In the genomic region with DNA sequence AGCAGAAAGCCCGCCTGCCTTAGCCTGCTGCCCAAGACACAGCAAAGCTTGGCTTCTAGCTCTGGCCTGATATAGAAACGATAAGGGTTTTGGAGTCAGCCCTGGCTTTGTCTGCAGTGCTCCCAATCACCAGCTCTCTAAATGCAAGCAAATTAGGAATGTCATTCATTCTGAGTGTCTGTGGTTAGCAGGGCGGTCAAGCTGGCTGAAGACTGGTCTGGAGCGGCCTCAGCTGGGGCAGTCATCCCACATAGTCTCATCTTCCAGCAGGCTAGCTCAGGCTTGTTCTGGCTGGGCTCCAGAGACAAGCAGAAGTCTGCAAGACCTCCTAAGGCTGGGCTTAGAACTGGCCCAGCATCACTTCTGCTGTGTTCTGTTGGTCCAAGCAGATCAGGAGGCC, we compare ENCODE assay signal across 1 cellular context.
TF ChIP-seq lines count a peak whose summit lies in the region.

No MANE protein-coding gene starts in this region.

TF ChIP-seq in HepG2, 621 proteins besides CTCF, POLR2A, EP300 and RAD21 (continued from another document and continues in another):
- no peak for TF ChIP-seq ATF7 (IDR thresholded peaks at IDR 0.05)
- no peak for TF ChIP-seq ATF7 (CRISPR knock-in tag; IDR thresholded peaks at IDR 0.05)
- TF ChIP-seq ARNT (IDR thresholded peaks at IDR 0.05): no peak
- peak; percentile 41; the same call in 1 of the 2 replicates for TF ChIP-seq UBTF (CRISPR knock-in tag; IDR thresholded peaks at IDR 0.05)
- TF ChIP-seq SMC3 (IDR thresholded peaks at IDR 0.05; ENCODE audit: low read length): peak; percentile 12; the same call in 1 of the 2 replicates
- TF ChIP-seq TAF1 (CRISPR knock-in tag; IDR thresholded peaks at IDR 0.05): no peak
- TF ChIP-seq ESRRA (CRISPR knock-in tag; IDR thresholded peaks at IDR 0.05; ENCODE audit: low read depth): no peak
- TF ChIP-seq PHF5A (CRISPR knock-in tag; IDR thresholded peaks at IDR 0.05; ENCODE audit: low read depth, unreplicated experiment): no peak
- no peak for TF ChIP-seq CAMTA2 (CRISPR knock-in tag; IDR thresholded peaks at IDR 0.05; ENCODE audit: borderline replicate concordance)
- no peak for TF ChIP-seq ZNF770 (CRISPR knock-in tag; IDR thresholded peaks at IDR 0.05)
- TF ChIP-seq ZNF253 (CRISPR knock-in tag; IDR thresholded peaks at IDR 0.05; ENCODE audit: borderline replicate concordance): no peak
- TF ChIP-seq HBP1 (CRISPR knock-in tag; IDR thresholded peaks at IDR 0.05; ENCODE audit: low read depth): peak; percentile 79; the same call in 1 of the 2 replicates
- no peak for TF ChIP-seq SOX6 (IDR thresholded peaks at IDR 0.05)
- no peak for TF ChIP-seq SOX6 (CRISPR knock-in tag; IDR thresholded peaks at IDR 0.05)
- no peak for TF ChIP-seq ZNF652 (CRISPR knock-in tag; IDR thresholded peaks at IDR 0.05; ENCODE audit: borderline replicate concordance, low read depth)
- TF ChIP-seq ATF1 (CRISPR knock-in tag; IDR thresholded peaks at IDR 0.05): no peak
- TF ChIP-seq, protein P1, sequence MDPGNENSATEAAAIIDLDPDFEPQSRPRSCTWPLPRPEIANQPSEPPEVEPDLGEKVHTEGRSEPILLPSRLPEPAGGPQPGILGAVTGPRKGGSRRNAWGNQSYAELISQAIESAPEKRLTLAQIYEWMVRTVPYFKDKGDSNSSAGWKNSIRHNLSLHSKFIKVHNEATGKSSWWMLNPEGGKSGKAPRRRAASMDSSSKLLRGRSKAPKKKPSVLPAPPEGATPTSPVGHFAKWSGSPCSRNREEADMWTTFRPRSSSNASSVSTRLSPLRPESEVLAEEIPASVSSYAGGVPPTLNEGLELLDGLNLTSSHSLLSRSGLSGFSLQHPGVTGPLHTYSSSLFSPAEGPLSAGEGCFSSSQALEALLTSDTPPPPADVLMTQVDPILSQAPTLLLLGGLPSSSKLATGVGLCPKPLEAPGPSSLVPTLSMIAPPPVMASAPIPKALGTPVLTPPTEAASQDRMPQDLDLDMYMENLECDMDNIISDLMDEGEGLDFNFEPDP (CRISPR knock-in tag; conservative IDR thresholded peaks at IDR 0.05): no peak
- no peak for TF ChIP-seq E2F1 (CRISPR knock-in tag; IDR thresholded peaks at IDR 0.05)
- TF ChIP-seq, protein P2, sequence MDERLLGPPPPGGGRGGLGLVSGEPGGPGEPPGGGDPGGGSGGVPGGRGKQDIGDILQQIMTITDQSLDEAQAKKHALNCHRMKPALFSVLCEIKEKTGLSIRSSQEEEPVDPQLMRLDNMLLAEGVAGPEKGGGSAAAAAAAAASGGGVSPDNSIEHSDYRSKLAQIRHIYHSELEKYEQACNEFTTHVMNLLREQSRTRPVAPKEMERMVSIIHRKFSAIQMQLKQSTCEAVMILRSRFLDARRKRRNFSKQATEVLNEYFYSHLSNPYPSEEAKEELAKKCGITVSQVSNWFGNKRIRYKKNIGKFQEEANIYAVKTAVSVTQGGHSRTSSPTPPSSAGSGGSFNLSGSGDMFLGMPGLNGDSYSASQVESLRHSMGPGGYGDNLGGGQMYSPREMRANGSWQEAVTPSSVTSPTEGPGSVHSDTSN (CRISPR knock-in tag; IDR thresholded peaks at IDR 0.05): no peak
- TF ChIP-seq SALL1 (CRISPR knock-in tag; IDR thresholded peaks at IDR 0.05): peak; percentile 21; the same call in 1 of the 2 replicates
- no peak for TF ChIP-seq SRSF9 (IDR thresholded peaks at IDR 0.05; ENCODE audit: borderline replicate concordance, insufficient read depth, low read depth, low read length, poor library complexity, severe bottlenecking)
- no peak for TF ChIP-seq ZNF619 (CRISPR knock-in tag; IDR thresholded peaks at IDR 0.05)
- TF ChIP-seq, protein P3, sequence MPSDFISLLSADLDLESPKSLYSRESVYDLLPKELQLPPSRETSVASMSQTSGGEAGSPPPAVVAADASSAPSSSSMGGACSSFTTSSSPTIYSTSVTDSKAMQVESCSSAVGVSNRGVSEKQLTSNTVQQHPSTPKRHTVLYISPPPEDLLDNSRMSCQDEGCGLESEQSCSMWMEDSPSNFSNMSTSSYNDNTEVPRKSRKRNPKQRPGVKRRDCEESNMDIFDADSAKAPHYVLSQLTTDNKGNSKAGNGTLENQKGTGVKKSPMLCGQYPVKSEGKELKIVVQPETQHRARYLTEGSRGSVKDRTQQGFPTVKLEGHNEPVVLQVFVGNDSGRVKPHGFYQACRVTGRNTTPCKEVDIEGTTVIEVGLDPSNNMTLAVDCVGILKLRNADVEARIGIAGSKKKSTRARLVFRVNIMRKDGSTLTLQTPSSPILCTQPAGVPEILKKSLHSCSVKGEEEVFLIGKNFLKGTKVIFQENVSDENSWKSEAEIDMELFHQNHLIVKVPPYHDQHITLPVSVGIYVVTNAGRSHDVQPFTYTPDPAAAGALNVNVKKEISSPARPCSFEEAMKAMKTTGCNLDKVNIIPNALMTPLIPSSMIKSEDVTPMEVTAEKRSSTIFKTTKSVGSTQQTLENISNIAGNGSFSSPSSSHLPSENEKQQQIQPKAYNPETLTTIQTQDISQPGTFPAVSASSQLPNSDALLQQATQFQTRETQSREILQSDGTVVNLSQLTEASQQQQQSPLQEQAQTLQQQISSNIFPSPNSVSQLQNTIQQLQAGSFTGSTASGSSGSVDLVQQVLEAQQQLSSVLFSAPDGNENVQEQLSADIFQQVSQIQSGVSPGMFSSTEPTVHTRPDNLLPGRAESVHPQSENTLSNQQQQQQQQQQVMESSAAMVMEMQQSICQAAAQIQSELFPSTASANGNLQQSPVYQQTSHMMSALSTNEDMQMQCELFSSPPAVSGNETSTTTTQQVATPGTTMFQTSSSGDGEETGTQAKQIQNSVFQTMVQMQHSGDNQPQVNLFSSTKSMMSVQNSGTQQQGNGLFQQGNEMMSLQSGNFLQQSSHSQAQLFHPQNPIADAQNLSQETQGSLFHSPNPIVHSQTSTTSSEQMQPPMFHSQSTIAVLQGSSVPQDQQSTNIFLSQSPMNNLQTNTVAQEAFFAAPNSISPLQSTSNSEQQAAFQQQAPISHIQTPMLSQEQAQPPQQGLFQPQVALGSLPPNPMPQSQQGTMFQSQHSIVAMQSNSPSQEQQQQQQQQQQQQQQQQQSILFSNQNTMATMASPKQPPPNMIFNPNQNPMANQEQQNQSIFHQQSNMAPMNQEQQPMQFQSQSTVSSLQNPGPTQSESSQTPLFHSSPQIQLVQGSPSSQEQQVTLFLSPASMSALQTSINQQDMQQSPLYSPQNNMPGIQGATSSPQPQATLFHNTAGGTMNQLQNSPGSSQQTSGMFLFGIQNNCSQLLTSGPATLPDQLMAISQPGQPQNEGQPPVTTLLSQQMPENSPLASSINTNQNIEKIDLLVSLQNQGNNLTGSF (CRISPR knock-in tag; IDR thresholded peaks at IDR 0.05): no peak
- peak; percentile 33; the same call in 1 of the 2 replicates for TF ChIP-seq KDM2A (CRISPR knock-in tag; IDR thresholded peaks at IDR 0.05; ENCODE audit: borderline replicate concordance, low read depth)
- TF ChIP-seq, protein P4, sequence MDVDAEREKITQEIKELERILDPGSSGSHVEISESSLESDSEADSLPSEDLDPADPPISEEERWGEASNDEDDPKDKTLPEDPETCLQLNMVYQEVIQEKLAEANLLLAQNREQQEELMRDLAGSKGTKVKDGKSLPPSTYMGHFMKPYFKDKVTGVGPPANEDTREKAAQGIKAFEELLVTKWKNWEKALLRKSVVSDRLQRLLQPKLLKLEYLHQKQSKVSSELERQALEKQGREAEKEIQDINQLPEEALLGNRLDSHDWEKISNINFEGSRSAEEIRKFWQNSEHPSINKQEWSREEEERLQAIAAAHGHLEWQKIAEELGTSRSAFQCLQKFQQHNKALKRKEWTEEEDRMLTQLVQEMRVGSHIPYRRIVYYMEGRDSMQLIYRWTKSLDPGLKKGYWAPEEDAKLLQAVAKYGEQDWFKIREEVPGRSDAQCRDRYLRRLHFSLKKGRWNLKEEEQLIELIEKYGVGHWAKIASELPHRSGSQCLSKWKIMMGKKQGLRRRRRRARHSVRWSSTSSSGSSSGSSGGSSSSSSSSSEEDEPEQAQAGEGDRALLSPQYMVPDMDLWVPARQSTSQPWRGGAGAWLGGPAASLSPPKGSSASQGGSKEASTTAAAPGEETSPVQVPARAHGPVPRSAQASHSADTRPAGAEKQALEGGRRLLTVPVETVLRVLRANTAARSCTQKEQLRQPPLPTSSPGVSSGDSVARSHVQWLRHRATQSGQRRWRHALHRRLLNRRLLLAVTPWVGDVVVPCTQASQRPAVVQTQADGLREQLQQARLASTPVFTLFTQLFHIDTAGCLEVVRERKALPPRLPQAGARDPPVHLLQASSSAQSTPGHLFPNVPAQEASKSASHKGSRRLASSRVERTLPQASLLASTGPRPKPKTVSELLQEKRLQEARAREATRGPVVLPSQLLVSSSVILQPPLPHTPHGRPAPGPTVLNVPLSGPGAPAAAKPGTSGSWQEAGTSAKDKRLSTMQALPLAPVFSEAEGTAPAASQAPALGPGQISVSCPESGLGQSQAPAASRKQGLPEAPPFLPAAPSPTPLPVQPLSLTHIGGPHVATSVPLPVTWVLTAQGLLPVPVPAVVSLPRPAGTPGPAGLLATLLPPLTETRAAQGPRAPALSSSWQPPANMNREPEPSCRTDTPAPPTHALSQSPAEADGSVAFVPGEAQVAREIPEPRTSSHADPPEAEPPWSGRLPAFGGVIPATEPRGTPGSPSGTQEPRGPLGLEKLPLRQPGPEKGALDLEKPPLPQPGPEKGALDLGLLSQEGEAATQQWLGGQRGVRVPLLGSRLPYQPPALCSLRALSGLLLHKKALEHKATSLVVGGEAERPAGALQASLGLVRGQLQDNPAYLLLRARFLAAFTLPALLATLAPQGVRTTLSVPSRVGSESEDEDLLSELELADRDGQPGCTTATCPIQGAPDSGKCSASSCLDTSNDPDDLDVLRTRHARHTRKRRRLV (CRISPR knock-in tag; IDR thresholded peaks at IDR 0.05): no peak
- no peak; the same call in 1 of the 2 replicates for TF ChIP-seq RCOR2 (CRISPR knock-in tag; IDR thresholded peaks at IDR 0.05)
- TF ChIP-seq ZNF430 (CRISPR knock-in tag; IDR thresholded peaks at IDR 0.05): 0 out of 2 replicates have a peak, but pooled peaks have one; percentile 53
- no peak for TF ChIP-seq ZNF883 (CRISPR knock-in tag; IDR thresholded peaks at IDR 0.05; ENCODE audit: not compliant biosample characterization)
- no peak for TF ChIP-seq ZNF614 (CRISPR knock-in tag; IDR thresholded peaks at IDR 0.05; ENCODE audit: borderline replicate concordance)
- TF ChIP-seq MEIS1 (CRISPR knock-in tag; IDR thresholded peaks at IDR 0.05; ENCODE audit: borderline replicate concordance): no peak
- no peak for TF ChIP-seq IKZF5 (CRISPR knock-in tag; IDR thresholded peaks at IDR 0.05)
- TF ChIP-seq ZSCAN12 (CRISPR knock-in tag; IDR thresholded peaks at IDR 0.05): no peak
- no peak for TF ChIP-seq NFIB (CRISPR knock-in tag; IDR thresholded peaks at IDR 0.05; ENCODE audit: borderline replicate concordance)
- no peak for TF ChIP-seq HOXA5 (CRISPR knock-in tag; IDR thresholded peaks at IDR 0.05)
- no peak for TF ChIP-seq NAIF1 (CRISPR knock-in tag; IDR thresholded peaks at IDR 0.05; ENCODE audit: borderline replicate concordance)
- TF ChIP-seq MEIS2 (CRISPR knock-in tag; IDR thresholded peaks at IDR 0.05): 0 out of 2 replicates have a peak, but pooled peaks have one; percentile 22
- TF ChIP-seq SCMH1 (CRISPR knock-in tag; IDR thresholded peaks at IDR 0.05; ENCODE audit: borderline replicate concordance): no peak
